ENCODE assay signal across 37 cellular contexts in genomic region chr7:7290429-7291122, GRCh38.
"Had no signal": no experiment of that assay in that cellular context is flagged by ENCODE, and none has a peak within 500 bp of the region (broad histone marks: within the 10 kb centered on the region; RNA-seq: fewer than 3 reads in every experiment).

No MANE protein-coding gene starts in this region.

- H3K27me3 ChIP-seq: ascending aorta, cardiac muscle cell had no signal

- H3K36me3 ChIP-seq: ascending aorta, cardiac muscle cell had no signal

- H3K27me3 Mint-ChIP-seq: activated B cell treated with CpG ODN at 0.5 μM for 24 hours; activated CD4-positive, alpha-beta T cell treated with anti-CD3 and anti-CD28 coated beads for 36 hours; activated CD4-positive, alpha-beta T cell treated with anti-CD3 and anti-CD28 coated beads, Interleukin-2, amount 10 ng/mL, durations not matched to agents 7 days and 5 days; activated CD8-positive, alpha-beta memory T cell treated with anti-CD3 and anti-CD28 coated beads, Interleukin-2, amount 10 ng/mL, durations not matched to agents 7 days and 5 days; activated naive CD4-positive, alpha-beta T cell treated with anti-CD3 and anti-CD28 coated beads, Interleukin-2, amount 10 ng/mL, durations not matched to agents 7 days and 5 days; activated naive CD4-positive, alpha-beta T cell treated with anti-CD3 and anti-CD28 coated beads, Interleukin-2, amount 50 U/mL, for 24 hours; activated naive CD8-positive, alpha-beta T cell; activated naive CD8-positive, alpha-beta T cell treated with anti-CD3 and anti-CD28 coated beads, Interleukin-2, amount 10 ng/mL, durations not matched to agents 7 days and 5 days; activated naive CD8-positive, alpha-beta T cell treated with anti-CD3 and anti-CD28 coated beads, Interleukin-2, amount 50 U/mL, for 24 hours; activated T-cell treated with anti-CD3 and anti-CD28 coated beads, Interleukin-2, amount 50 U/mL, for 24 hours; brain had no signal

- H3K4me1 Mint-ChIP-seq: activated B cell treated with CpG ODN at 0.5 μM for 24 hours; activated CD4-positive, alpha-beta T cell treated with anti-CD3 and anti-CD28 coated beads, Interleukin-2, amount 10 ng/mL, durations not matched to agents 7 days and 5 days; activated naive CD4-positive, alpha-beta T cell treated with anti-CD3 and anti-CD28 coated beads, Interleukin-2, amount 10 ng/mL, durations not matched to agents 7 days and 5 days; activated naive CD4-positive, alpha-beta T cell treated with anti-CD3 and anti-CD28 coated beads, Interleukin-2, amount 50 U/mL, for 24 hours; activated naive CD8-positive, alpha-beta T cell treated with anti-CD3 and anti-CD28 coated beads, Interleukin-2, amount 10 ng/mL, durations not matched to agents 7 days and 5 days; activated naive CD8-positive, alpha-beta T cell treated with anti-CD3 and anti-CD28 coated beads, Interleukin-2, amount 50 U/mL, for 24 hours; brain; central memory CD8-positive, alpha-beta T cell had no signal

- H3K4me3 Mint-ChIP-seq: activated B cell treated with CpG ODN at 0.5 μM for 24 hours; activated CD4-positive, alpha-beta memory T cell treated with anti-CD3 and anti-CD28 coated beads, Interleukin-2, amount 10 ng/mL, durations not matched to agents 7 days and 5 days; activated CD4-positive, alpha-beta T cell treated with anti-CD3 and anti-CD28 coated beads for 36 hours; activated CD4-positive, alpha-beta T cell treated with anti-CD3 and anti-CD28 coated beads, Interleukin-2, amount 10 ng/mL, durations not matched to agents 7 days and 5 days; activated CD8-positive, alpha-beta memory T cell treated with anti-CD3 and anti-CD28 coated beads, Interleukin-2, amount 10 ng/mL, durations not matched to agents 7 days and 5 days; activated CD8-positive, alpha-beta T cell treated with anti-CD3 and anti-CD28 coated beads, Interleukin-2, amount 10 ng/mL, durations not matched to agents 7 days and 5 days; activated naive CD4-positive, alpha-beta T cell treated with anti-CD3 and anti-CD28 coated beads, Interleukin-2, amount 10 ng/mL, durations not matched to agents 7 days and 5 days; activated naive CD4-positive, alpha-beta T cell treated with anti-CD3 and anti-CD28 coated beads, Interleukin-2, amount 50 U/mL, for 24 hours; activated naive CD8-positive, alpha-beta T cell; activated naive CD8-positive, alpha-beta T cell treated with anti-CD3 and anti-CD28 coated beads, Interleukin-2, amount 10 ng/mL, durations not matched to agents 7 days and 5 days; activated naive CD8-positive, alpha-beta T cell treated with anti-CD3 and anti-CD28 coated beads, Interleukin-2, amount 50 U/mL, for 24 hours; activated T-cell treated with anti-CD3 and anti-CD28 coated beads, Interleukin-2, amount 50 U/mL, for 24 hours; brain; central memory CD8-positive, alpha-beta T cell; T-helper 1 cell treated with Interleukin-12 subunit alpha and Interleukin-12 subunit beta and Interleukin-4 antibody, amounts not matched to agents 30 μg/mL and 1 μg/mL, for 36 hours; T-helper 2 cell treated with Interferon-gamma antibody and Interleukin-4, amounts not matched to agents 5 μg/mL and 100 μg/mL, for 36 hours had no signal

- H3K4me1 ChIP-seq: ascending aorta had no signal

- H3K27ac Mint-ChIP-seq: activated B cell treated with CpG ODN at 0.5 μM for 24 hours; activated CD4-positive, alpha-beta memory T cell treated with anti-CD3 and anti-CD28 coated beads, Interleukin-2, amount 10 ng/mL, durations not matched to agents 7 days and 5 days; activated CD4-positive, alpha-beta T cell treated with anti-CD3 and anti-CD28 coated beads for 36 hours; activated CD4-positive, alpha-beta T cell treated with anti-CD3 and anti-CD28 coated beads, Interleukin-2, amount 10 ng/mL, durations not matched to agents 7 days and 5 days; activated CD8-positive, alpha-beta memory T cell treated with anti-CD3 and anti-CD28 coated beads, Interleukin-2, amount 10 ng/mL, durations not matched to agents 7 days and 5 days; activated CD8-positive, alpha-beta T cell treated with anti-CD3 and anti-CD28 coated beads, Interleukin-2, amount 10 ng/mL, durations not matched to agents 7 days and 5 days; activated naive CD4-positive, alpha-beta T cell treated with anti-CD3 and anti-CD28 coated beads, Interleukin-2, amount 10 ng/mL, durations not matched to agents 7 days and 5 days; activated naive CD4-positive, alpha-beta T cell treated with anti-CD3 and anti-CD28 coated beads, Interleukin-2, amount 50 U/mL, for 24 hours; activated naive CD8-positive, alpha-beta T cell; activated naive CD8-positive, alpha-beta T cell treated with anti-CD3 and anti-CD28 coated beads, Interleukin-2, amount 10 ng/mL, durations not matched to agents 7 days and 5 days; activated naive CD8-positive, alpha-beta T cell treated with anti-CD3 and anti-CD28 coated beads, Interleukin-2, amount 50 U/mL, for 24 hours; activated T-cell treated with anti-CD3 and anti-CD28 coated beads, Interleukin-2, amount 50 U/mL, for 24 hours; activated T-helper 2 cell treated with anti-CD3 and anti-CD28 coated beads, Interferon-gamma antibody, Interleukin-2, Interleukin-4, amounts not matched to agents 10 μg/mL and 5 μg/mL and 100 μg/mL, durations not matched to agents 14 hours and 24 hours and 36 hours; brain; T-helper 1 cell treated with Interleukin-12 subunit alpha and Interleukin-12 subunit beta and Interleukin-4 antibody, amounts not matched to agents 30 μg/mL and 1 μg/mL, for 36 hours; T-helper 2 cell treated with Interferon-gamma antibody and Interleukin-4, amounts not matched to agents 5 μg/mL and 100 μg/mL, for 36 hours had no signal

- H3K9me3 Mint-ChIP-seq: central memory CD8-positive, alpha-beta T cell had no signal

- H3K27ac ChIP-seq: ascending aorta, cardiac muscle cell, VCaP had no signal

- H3K4me3 ChIP-seq: ascending aorta, cardiac muscle cell had no signal

- ATAC-seq: activated CD4-positive, alpha-beta T cell treated with anti-CD3 and anti-CD28 coated beads for 36 hours; activated CD4-positive, CD25-positive, alpha-beta regulatory T cell treated with anti-CD3 and anti-CD28 coated beads, Interleukin-2, amount 50 U/mL, for 24 hours; activated CD8-positive, alpha-beta memory T cell treated with anti-CD3 and anti-CD28 coated beads, Interleukin-2, amount 10 ng/mL, durations not matched to agents 7 days and 5 days; activated CD8-positive, alpha-beta T cell treated with anti-CD3 and anti-CD28 coated beads, Interleukin-2, amount 10 ng/mL, durations not matched to agents 7 days and 5 days; activated naive CD8-positive, alpha-beta T cell treated with anti-CD3 and anti-CD28 coated beads, Interleukin-2, amount 50 U/mL, for 24 hours had no signal

- DNase-seq: activated B cell treated with CpG ODN at 0.5 μM for 24 hours; activated CD4-positive, alpha-beta memory T cell treated with anti-CD3 and anti-CD28 coated beads, Interleukin-2, amount 10 ng/mL, durations not matched to agents 7 days and 5 days; activated CD4-positive, alpha-beta T cell treated with anti-CD3 and anti-CD28 coated beads for 1 hour; activated CD4-positive, alpha-beta T cell treated with anti-CD3 and anti-CD28 coated beads for 36 hours; activated CD4-positive, alpha-beta T cell treated with anti-CD3 and anti-CD28 coated beads for 48 hours; activated CD4-positive, alpha-beta T cell treated with anti-CD3 and anti-CD28 coated beads, Interleukin-2, amount 10 ng/mL, durations not matched to agents 7 days and 5 days; activated CD4-positive, alpha-beta T cell treated with anti-CD3 and anti-CD28 coated beads, Interleukin-2, amount 50 U/mL, for 48 hours; activated CD8-positive, alpha-beta memory T cell treated with anti-CD3 and anti-CD28 coated beads for 24 hours; activated CD8-positive, alpha-beta memory T cell treated with anti-CD3 and anti-CD28 coated beads, Interleukin-2, amount 10 ng/mL, durations not matched to agents 7 days and 5 days; activated CD8-positive, alpha-beta memory T cell treated with anti-CD3 and anti-CD28 coated beads, Interleukin-2, amount 50 U/mL, for 48 hours; activated CD8-positive, alpha-beta T cell treated with anti-CD3 and anti-CD28 coated beads, Interleukin-2, amount 10 ng/mL, durations not matched to agents 7 days and 5 days; activated effector memory CD4-positive, alpha-beta T cell treated with Interleukin-2 at 50 U/mL for 16 hours; activated gamma-delta T cell; activated naive CD4-positive, alpha-beta T cell treated with anti-CD3 and anti-CD28 coated beads, Interleukin-2, amount 10 ng/mL, durations not matched to agents 7 days and 5 days; activated naive CD4-positive, alpha-beta T cell treated with Interleukin-2 at 50 U/mL for 16 hours; activated naive CD8-positive, alpha-beta T cell treated with anti-CD3 and anti-CD28 coated beads, Interleukin-2, amount 10 ng/mL, durations not matched to agents 7 days and 5 days; activated naive CD8-positive, alpha-beta T cell treated with anti-CD3 and anti-CD28 coated beads, Interleukin-2, amount 50 U/mL, for 24 hours; activated T-cell treated with anti-CD3 and anti-CD28 coated beads, Interleukin-2, amount 50 U/mL, for 24 hours; activated T-cell treated with anti-CD3 and anti-CD28 coated beads, Interleukin-2, amount 50 U/mL, for 48 hours; amygdala; anterior cingulate cortex; caudate nucleus; cerebellar nuclear complex; T-helper 1 cell; T-helper 2 cell; T-helper 9 cell had no signal

- H3K36me3 Mint-ChIP-seq: activated CD8-positive, alpha-beta memory T cell treated with anti-CD3 and anti-CD28 coated beads, Interleukin-2, amount 10 ng/mL, durations not matched to agents 7 days and 5 days; activated naive CD4-positive, alpha-beta T cell treated with anti-CD3 and anti-CD28 coated beads, Interleukin-2, amount 10 ng/mL, durations not matched to agents 7 days and 5 days; activated naive CD8-positive, alpha-beta T cell; brain had no signal
